Comparison of ENCODE assay signal across 9 cellular contexts in the genomic region with DNA sequence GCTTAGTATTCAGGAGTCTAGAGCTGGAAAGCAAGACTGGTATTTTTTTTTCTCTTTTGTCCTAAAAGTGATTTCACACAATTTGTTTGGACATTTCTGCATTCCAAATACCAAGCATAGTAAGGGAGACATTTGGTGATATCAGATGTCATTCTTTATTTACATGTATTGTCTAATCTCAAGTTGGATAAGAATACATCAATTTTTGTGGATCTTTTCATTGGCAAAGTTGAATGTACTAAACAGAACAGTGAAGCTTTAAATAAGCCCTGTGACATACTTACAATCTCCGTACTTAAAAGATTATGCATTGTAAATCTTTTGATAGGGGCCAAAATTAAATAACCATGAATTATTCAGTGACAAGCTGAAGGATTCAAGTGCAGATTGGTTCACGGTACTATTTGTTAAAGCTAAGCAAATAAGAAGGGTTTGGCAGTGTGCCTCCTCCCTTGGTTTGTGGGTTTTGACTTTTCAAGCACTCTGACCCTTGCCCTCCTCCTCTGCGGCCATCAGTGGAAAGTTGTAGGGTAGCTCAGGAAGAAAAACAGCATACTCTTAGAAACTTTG.
DNase-seq lines count a peak whose midpoint lies in the region; ATAC-seq and TF ChIP-seq lines count a peak whose summit lies in the region.
"Had no signal": no experiment of that assay in that cellular context is flagged by ENCODE, and none has a peak within 500 bp of the region (broad histone marks: within the 10 kb centered on the region; RNA-seq: fewer than 3 reads in every experiment).

No MANE protein-coding gene starts in this region.

- TF ChIP-seq POLR2A in thyroid gland (IDR thresholded peaks at IDR 0.05): no peak

- DNase-seq in NCI-H2029 (lab: John Stamatoyannopoulos, UW) (peak; percentile 47), NCI-H2029 treated with DMSO at 0.1 percent for 48 hours (lab: John Stamatoyannopoulos, UW) (no peak), SJCRH30 (peak; percentile 88 to 93), iPS-NIHi11 (ENCODE audit: low spot score) (peak; percentile 6), thyroid gland (peak; percentile 83 to 88)
- DNase-seq in activated CD4-positive, alpha-beta T cell treated with anti-CD3 and anti-CD28 coated beads for 36 hours: no peak
- DNase-seq: activated naive CD4-positive, alpha-beta T cell had no signal

- intact Hi-C loops in thyroid gland (cut with DNase I): no loop called here
- intact Hi-C loops in activated CD4-positive, alpha-beta T cell treated with anti-CD3 and anti-CD28 coated beads for 36 hours (cut with DNase I, micrococcal nuclease): no loop called here

- H3K9me3 Mint-ChIP-seq in activated CD4-positive, alpha-beta T cell treated with anti-CD3 and anti-CD28 coated beads for 36 hours (ENCODE audit: low read depth): no peaks in the 10 kb centered on the region

- 9 to 15% methylated on average over 3 of the region's 3 CpGs for WGBS in thyroid gland, 2 donors

- no peaks in the 10 kb centered on the region for H3K27me3 Mint-ChIP-seq in activated CD4-positive, alpha-beta T cell treated with anti-CD3 and anti-CD28 coated beads for 36 hours

- H3K9me3 ChIP-seq in SJCRH30 (replicated peaks) (no peaks in the 10 kb centered on the region), thyroid gland (no peaks in the 10 kb centered on the region)

- H3K27ac ChIP-seq in SJCRH30 (no peak overlapping the region), thyroid gland (peak overlapping the region in 2 of 3 donors; percentile 37 to 41)

- H3K36me3 ChIP-seq in SJCRH30 (no peaks in the 10 kb centered on the region), thyroid gland (no peaks in the 10 kb centered on the region)

- H3K4me3 Mint-ChIP-seq in activated CD4-positive, alpha-beta T cell treated with anti-CD3 and anti-CD28 coated beads for 36 hours: no peak overlapping the region

- H3K27me3 ChIP-seq in SJCRH30 (no peaks in the 10 kb centered on the region), thyroid gland (no peaks in the 10 kb centered on the region)

- no peak overlapping the region for H3K27ac Mint-ChIP-seq in activated CD4-positive, alpha-beta T cell treated with anti-CD3 and anti-CD28 coated beads for 36 hours

- H3K36me3 Mint-ChIP-seq in activated CD4-positive, alpha-beta T cell treated with anti-CD3 and anti-CD28 coated beads for 36 hours (ENCODE audit: low read depth): no peaks in the 10 kb centered on the region

- TF ChIP-seq CTCF in thyroid gland (IDR thresholded peaks at IDR 0.05): no peak

- H3K4me1 Mint-ChIP-seq in activated CD4-positive, alpha-beta T cell treated with anti-CD3 and anti-CD28 coated beads for 36 hours: no peaks in the 10 kb centered on the region

- H3K4me3 ChIP-seq in SJCRH30 (no peak overlapping the region), thyroid gland (replicated peaks in 1 of 3) (no peak overlapping the region)

- CTCF ChIA-PET in activated CD4-positive, alpha-beta T cell treated with anti-CD3 and anti-CD28 coated beads for 36 hours (lab: Charles Lee): interaction anchor here (1.1 kb wide), 1 partner anchor 10 kb away, joined by 3 read pairs; no protein-coding TSS in a partner anchor

- POLR2A ChIA-PET in activated CD4-positive, alpha-beta T cell treated with anti-CD3 and anti-CD28 coated beads for 36 hours (lab: Charles Lee): no interaction called here

- ATAC-seq in HG02884 (IDR thresholded peaks at IDR 0.05; ENCODE audit: unreplicated experiment) (no peak), GM21528 (IDR thresholded peaks at IDR 0.05; ENCODE audit: low FRiP score, unreplicated experiment) (no peak)
- no peak for ATAC-seq in activated CD4-positive, alpha-beta T cell treated with anti-CD3 and anti-CD28 coated beads for 36 hours

- peaks cover 42% of the 10 kb centered on the region for H3K4me1 ChIP-seq in SJCRH30
- H3K4me1 ChIP-seq in thyroid gland: peaks cover 13 to 18% of the 10 kb centered on the region in 2 donors

Comparison
In these comparisons a context has a peak if more than half of its experiments do, and no peak if none do; other contexts are left out.
1. DNase-seq: peak in NCI-H2029 (single experiment), SJCRH30 (2 of 2), iPS-NIHi11 (single experiment) and thyroid gland (2 of 2); none in NCI-H2029 treated with DMSO at 0.1 percent for 48 hours (single experiment) and activated CD4-positive, alpha-beta T cell treated with anti-CD3 and anti-CD28 coated beads for 36 hours (single experiment).